8 cellular contexts compared by ENCODE assay signal in genomic region chr10:98414932-98415709, GRCh38. TPM values are rescaled to one million over a fixed set of nuclear protein-coding genes. Genes with fewer than 3 reads are reported as not detected.
DNase-seq lines count a peak whose midpoint lies in the region; ATAC-seq and TF ChIP-seq lines count a peak whose summit lies in the region.

Gene PYROXD2, minus strand, starts transcription at chr10:98415182. Its CDS starts 47 bp downstream, at chr10:98415135.

- intact Hi-C loops in prostate gland (cut with DNase I): no loop called here

- peaks cover 15% of the 10 kb centered on the region for H3K4me1 Mint-ChIP-seq in T-helper 17 cell

- DNase-seq in NCI-H2029 (lab: John Stamatoyannopoulos, UW): peak; percentile 56
- no peak for DNase-seq in NCI-H2029 treated with DMSO at 0.1 percent for 48 hours (lab: John Stamatoyannopoulos, UW)
- DNase-seq in Jurkat, Clone E6-1 (ENCODE audit: low read depth, low spot score): peak; percentile 83
- peak in 2 of 3 donors; percentile 11 to 24 for DNase-seq in T-helper 17 cell
- peak; percentile 48 for DNase-seq in brain pericyte (ENCODE audit: low read depth, low spot score)
- DNase-seq in hippocampal formation (lab: John Stamatoyannopoulos, UW): peak; percentile 58 to 76
- DNase-seq in prostate gland (ENCODE audit: low spot score): peak; percentile 88

- peak within 1 kb of the TSS; percentile 63 to 64 for H3K27ac ChIP-seq in prostate gland

- H3K4me3 Mint-ChIP-seq in T-helper 17 cell: peak within 1 kb of the TSS; percentile 95

- H3K4me1 ChIP-seq in prostate gland (replicated peaks): no peaks in the 10 kb centered on the region

- peak; percentile 80 for TF ChIP-seq POLR2A in prostate gland (IDR thresholded peaks at IDR 0.05)

- WGBS in prostate gland: 26% methylated on average over 24 of the region's 24 CpGs

- peak within 1 kb of the TSS; percentile 80 for H3K4me3 ChIP-seq in Jurkat, Clone E6-1 (ENCODE audit: low read length)
- peak within 1 kb of the TSS; percentile 40 to 47 for H3K4me3 ChIP-seq in prostate gland

- H3K27ac Mint-ChIP-seq in T-helper 17 cell: peak within 1 kb of the TSS; percentile 86

- no peaks in the 10 kb centered on the region for H3K27me3 Mint-ChIP-seq in T-helper 17 cell

- H3K36me3 Mint-ChIP-seq in T-helper 17 cell (ENCODE audit: low read depth): peaks cover 5% of the 10 kb centered on the region

- H3K27me3 ChIP-seq in prostate gland (replicated peaks; ENCODE audit: insufficient read depth): no peaks in the 10 kb centered on the region

- TF ChIP-seq CTCF in prostate gland (IDR thresholded peaks at IDR 0.05): no peak

- no peaks in the 10 kb centered on the region for H3K36me3 ChIP-seq in prostate gland

- H3K9me3 ChIP-seq in T-helper 17 cell (ENCODE audit: control insufficient read depth, low read length, poor library complexity, severe bottlenecking): no peaks in the 10 kb centered on the region
- H3K9me3 ChIP-seq in prostate gland: no peaks in the 10 kb centered on the region

- peak; percentile 83 for ATAC-seq in T-helper 17 cell
- ATAC-seq in GM19397 (IDR thresholded peaks at IDR 0.05; ENCODE audit: unreplicated experiment): no peak

RNA-seq across cellular contexts. Expression of gene PYROXD2, which starts in this region (rescaled TPM):
- 8.9 TPM for polyA plus RNA-seq in Jurkat, Clone E6-1 (2012; ENCODE audit: insufficient read depth, insufficient read length)
- total RNA-seq in T-helper 17 cell: 10 to 100 TPM; 21.5 to 25.4 TPM
- 10 to 100 TPM; 15.0 to 21.6 TPM for total RNA-seq in prostate gland
